In the genomic region with DNA sequence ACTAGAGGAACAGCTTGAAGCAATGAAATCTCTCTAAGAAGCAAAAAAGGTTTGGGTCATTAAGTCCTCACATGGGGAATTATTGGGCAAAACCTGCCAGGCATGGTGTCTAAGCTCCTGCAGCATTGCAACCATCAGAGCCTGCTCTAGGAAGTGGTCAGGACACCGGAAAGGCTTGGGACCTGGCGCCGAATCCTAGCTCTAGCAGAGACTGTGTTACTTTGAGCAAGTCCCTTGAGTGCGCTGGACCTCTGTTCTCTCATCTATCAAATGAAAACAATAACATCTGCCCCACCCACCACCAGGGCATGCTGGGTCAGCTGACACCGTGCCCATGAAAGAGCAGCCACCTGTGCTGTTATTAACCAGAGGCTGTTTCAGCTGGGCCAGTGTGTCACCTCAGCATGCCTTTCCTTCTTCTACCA, we compare ENCODE assay signal across 9 cellular contexts. TPM values are rescaled to one million over a fixed set of nuclear protein-coding genes. Genes with fewer than 3 reads are reported as not detected.
DNase-seq lines count a peak whose midpoint lies in the region; ATAC-seq and TF ChIP-seq lines count a peak whose summit lies in the region.
"Had no signal": no experiment of that assay in that cellular context is flagged by ENCODE, and none has a peak within 500 bp of the region (broad histone marks: within the 10 kb centered on the region; RNA-seq: fewer than 3 reads in every experiment).

No MANE protein-coding gene starts in this region.

- peak; percentile 78 for DNase-seq in NCI-H82 (lab: John Stamatoyannopoulos, UW)
- DNase-seq in NCI-H82 treated with DMSO at 0.1 percent for 48 hours (lab: John Stamatoyannopoulos, UW; ENCODE audit: unreplicated experiment): no peak
- no peak for DNase-seq in activated T-helper 2 cell treated with anti-CD3 and anti-CD28 coated beads, Interferon-gamma antibody, Interleukin-2, Interleukin-4, amounts not matched to agents 10 μg/mL and 5 μg/mL and 100 μg/mL, durations not matched to agents 14 hours and 24 hours and 36 hours (ENCODE audit: low spot score)
- DNase-seq in lower lobe of right lung: peak; percentile 53
- no peak for DNase-seq in testis
- DNase-seq in dedifferentiated amniotic fluid mesenchymal stem cell (ENCODE audit: extremely low spot score): no peak
- no peak for DNase-seq in anterior cingulate cortex (lab: John Stamatoyannopoulos, UW)
- no peak for DNase-seq in HuH-7 (ENCODE audit: low spot score)
- DNase-seq: kidney glomerular epithelial cell had no signal

- peaks cover 96% of the 10 kb centered on the region for H3K4me1 ChIP-seq in lower lobe of right lung
- peaks cover 46% of the 10 kb centered on the region for H3K4me1 ChIP-seq in testis

- H3K27ac ChIP-seq in lower lobe of right lung (peak overlapping the region; percentile 82), testis (peak overlapping the region; percentile 47 to 70)

- TF ChIP-seq CTCF in lower lobe of right lung (IDR thresholded peaks at IDR 0.05) (no peak), testis (IDR thresholded peaks at IDR 0.05) (no peak)

- H3K4me1 Mint-ChIP-seq in activated T-helper 2 cell treated with anti-CD3 and anti-CD28 coated beads, Interferon-gamma antibody, Interleukin-2, Interleukin-4, amounts not matched to agents 10 μg/mL and 5 μg/mL and 100 μg/mL, durations not matched to agents 14 hours and 24 hours and 36 hours (ENCODE audit: low read depth): peaks cover 44% of the 10 kb centered on the region

- peaks cover 54% of the 10 kb centered on the region for H3K36me3 ChIP-seq in lower lobe of right lung
- H3K36me3 ChIP-seq in testis (ENCODE audit: low read depth, missing control alignments): no peaks in the 10 kb centered on the region

- peaks cover 53% of the 10 kb centered on the region for H3K36me3 Mint-ChIP-seq in activated T-helper 2 cell treated with anti-CD3 and anti-CD28 coated beads, Interferon-gamma antibody, Interleukin-2, Interleukin-4, amounts not matched to agents 10 μg/mL and 5 μg/mL and 100 μg/mL, durations not matched to agents 14 hours and 24 hours and 36 hours (ENCODE audit: low read depth)

- H3K4me3 ChIP-seq in lower lobe of right lung (no peak overlapping the region), testis (no peak overlapping the region)

- no peaks in the 10 kb centered on the region for H3K9me3 ChIP-seq in lower lobe of right lung
- no peaks in the 10 kb centered on the region for H3K9me3 ChIP-seq in testis

- intact Hi-C loops in activated T-helper 2 cell treated with anti-CD3 and anti-CD28 coated beads, Interferon-gamma antibody, Interleukin-2, Interleukin-4, amounts not matched to agents 10 μg/mL and 5 μg/mL and 100 μg/mL, durations not matched to agents 14 hours and 24 hours and 36 hours (cut with micrococcal nuclease): no loop called here
- intact Hi-C loops in lower lobe of right lung (cut with DNase I): no loop called here
- intact Hi-C loops in testis (cut with DNase I; ENCODE audit: low total_unique reads): no loop called here

- no peaks in the 10 kb centered on the region for H3K27me3 Mint-ChIP-seq in activated T-helper 2 cell treated with anti-CD3 and anti-CD28 coated beads, Interferon-gamma antibody, Interleukin-2, Interleukin-4, amounts not matched to agents 10 μg/mL and 5 μg/mL and 100 μg/mL, durations not matched to agents 14 hours and 24 hours and 36 hours (ENCODE audit: low read depth)

- ATAC-seq in lower lobe of right lung: peak; percentile 1 to 9

- H3K27ac Mint-ChIP-seq in activated T-helper 2 cell treated with anti-CD3 and anti-CD28 coated beads, Interferon-gamma antibody, Interleukin-2, Interleukin-4, amounts not matched to agents 10 μg/mL and 5 μg/mL and 100 μg/mL, durations not matched to agents 14 hours and 24 hours and 36 hours: peak overlapping the region; percentile 26

- no peaks in the 10 kb centered on the region for H3K9me3 Mint-ChIP-seq in activated T-helper 2 cell treated with anti-CD3 and anti-CD28 coated beads, Interferon-gamma antibody, Interleukin-2, Interleukin-4, amounts not matched to agents 10 μg/mL and 5 μg/mL and 100 μg/mL, durations not matched to agents 14 hours and 24 hours and 36 hours

- no peak for TF ChIP-seq POLR2A in testis (IDR thresholded peaks at IDR 0.05)

- 70 to 81% methylated on average over 4 to 5 of the region's 5 CpGs for WGBS in testis, 2 donors

- H3K27me3 ChIP-seq in lower lobe of right lung (ENCODE audit: low read depth): no peaks in the 10 kb centered on the region
- no peaks in the 10 kb centered on the region for H3K27me3 ChIP-seq in testis

- H3K4me3 Mint-ChIP-seq in activated T-helper 2 cell treated with anti-CD3 and anti-CD28 coated beads, Interferon-gamma antibody, Interleukin-2, Interleukin-4, amounts not matched to agents 10 μg/mL and 5 μg/mL and 100 μg/mL, durations not matched to agents 14 hours and 24 hours and 36 hours (ENCODE audit: low read depth): no peak overlapping the region

RNA-seq across cellular contexts. Expression of a gene that starts 6.3 kb away (rescaled TPM):
- total RNA-seq in activated T-helper 2 cell treated with anti-CD3 and anti-CD28 coated beads, Interferon-gamma antibody, Interleukin-2, Interleukin-4, amounts not matched to agents 10 μg/mL and 5 μg/mL and 100 μg/mL, durations not matched to agents 14 hours and 24 hours and 36 hours: 29.0 and 30.4 TPM in 2 replicates
- total RNA-seq in lower lobe of right lung (77.4 TPM), testis (10 to 100 TPM; 25.0 to 32.1 TPM)
- polyA plus RNA-seq in testis (ENCODE audit: insufficient read depth, low read depth, low replicate concordance): 29.2 TPM

RNA-seq across cellular contexts. Expression of a gene that starts 6.5 kb away (rescaled TPM):
- total RNA-seq in activated T-helper 2 cell treated with anti-CD3 and anti-CD28 coated beads, Interferon-gamma antibody, Interleukin-2, Interleukin-4, amounts not matched to agents 10 μg/mL and 5 μg/mL and 100 μg/mL, durations not matched to agents 14 hours and 24 hours and 36 hours: 93.9 and 94.7 TPM in 2 replicates
- total RNA-seq in lower lobe of right lung (62.3 TPM), testis (100 to 1,000 TPM; 154 to 164 TPM)
- polyA plus RNA-seq in testis (ENCODE audit: insufficient read depth, low read depth, low replicate concordance): 56.8 TPM

RNA-seq across cellular contexts. Expression of a gene that starts 45.8 kb away (rescaled TPM):
- total RNA-seq in activated T-helper 2 cell treated with anti-CD3 and anti-CD28 coated beads, Interferon-gamma antibody, Interleukin-2, Interleukin-4, amounts not matched to agents 10 μg/mL and 5 μg/mL and 100 μg/mL, durations not matched to agents 14 hours and 24 hours and 36 hours: 191 TPM in 2 replicates
- total RNA-seq in lower lobe of right lung (95.3 TPM), testis (100 to 1,000 TPM; 165 to 202 TPM)
- polyA plus RNA-seq in testis (ENCODE audit: insufficient read depth, low read depth, low replicate concordance): 181 TPM

RNA-seq across cellular contexts. Expression of a gene that starts 50.9 kb away (rescaled TPM):
- 201 and 206 TPM in 2 replicates for total RNA-seq in activated T-helper 2 cell treated with anti-CD3 and anti-CD28 coated beads, Interferon-gamma antibody, Interleukin-2, Interleukin-4, amounts not matched to agents 10 μg/mL and 5 μg/mL and 100 μg/mL, durations not matched to agents 14 hours and 24 hours and 36 hours
- total RNA-seq in lower lobe of right lung: 147 TPM
- total RNA-seq in testis: 10 to 100 TPM; 77.7 to 96.2 TPM
- 58.0 TPM for polyA plus RNA-seq in testis (ENCODE audit: insufficient read depth, low read depth, low replicate concordance)

Comparison
In these comparisons a context has a peak if more than half of its experiments do, and no peak if none do; other contexts are left out.
1. DNase-seq: peak in NCI-H82 (single experiment) and lower lobe of right lung (single experiment); none in NCI-H82 treated with DMSO at 0.1 percent for 48 hours (single experiment), activated T-helper 2 cell treated with anti-CD3 and anti-CD28 coated beads, Interferon-gamma antibody, Interleukin-2, Interleukin-4, amounts not matched to agents 10 μg/mL and 5 μg/mL and 100 μg/mL, durations not matched to agents 14 hours and 24 hours and 36 hours (single experiment), testis (single experiment), dedifferentiated amniotic fluid mesenchymal stem cell (single experiment), anterior cingulate cortex (0 of 58) and HuH-7 (single experiment).